8 cellular contexts compared by ENCODE assay signal in the genomic region with DNA sequence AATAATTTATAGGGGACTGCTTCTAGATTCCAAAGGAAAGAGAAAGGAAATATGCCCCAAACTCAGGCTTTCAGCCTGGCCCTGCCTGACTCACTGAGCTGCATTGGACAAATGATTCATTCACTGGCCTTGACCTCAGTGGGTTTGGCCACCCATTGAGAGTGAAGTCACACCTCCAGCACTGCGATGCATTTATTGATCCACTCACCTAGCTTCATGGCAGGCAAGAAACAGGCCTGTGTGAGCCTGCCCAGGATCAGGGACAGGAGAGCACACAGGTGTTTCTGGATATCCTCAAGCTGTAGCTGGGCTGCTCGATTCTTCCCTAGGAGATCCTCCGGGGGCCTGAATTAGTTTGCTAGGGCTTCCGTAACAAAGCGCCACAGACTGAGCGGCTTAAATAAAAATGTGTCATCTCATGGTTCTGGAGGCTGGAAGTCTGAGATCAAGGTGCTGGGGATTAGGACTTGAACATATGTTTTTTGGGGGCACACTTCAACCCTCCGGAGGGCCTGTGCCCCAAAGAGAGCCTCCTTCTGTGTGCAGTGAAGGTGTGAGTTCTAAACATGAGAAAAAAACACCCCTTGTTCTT. TPM values are rescaled to one million over a fixed set of nuclear protein-coding genes. Genes with fewer than 3 reads are reported as not detected.
A peak's percentile ranks its signal among the peaks of the same experiment; 100 is the strongest.
DNase-seq lines count a peak whose midpoint lies in the region; ATAC-seq and TF ChIP-seq lines count a peak whose summit lies in the region.
"Had no signal": no experiment of that assay in that cellular context is flagged by ENCODE, and none has a peak within 500 bp of the region (broad histone marks: within the 10 kb centered on the region; RNA-seq: fewer than 3 reads in every experiment).

No MANE protein-coding gene starts in this region.

- no peak overlapping the region for H3K4me3 ChIP-seq in fibroblast of villous mesenchyme (ENCODE audit: low read depth, low read length)
- H3K4me3 ChIP-seq: SK-N-MC had no signal

- peaks cover 72% of the 10 kb centered on the region for H3K4me1 Mint-ChIP-seq in HFFc6 (ENCODE audit: low read depth)
- H3K4me1 Mint-ChIP-seq in stimulated activated effector memory CD8-positive, alpha-beta T cell treated with anti-CD3 and anti-CD28 coated beads, Interleukin-12 subunit alpha, Interleukin-12 subunit beta, amount 100 ng/mL, for 72 hours = peaks cover 43% of the 10 kb centered on the region

- H3K9me3 Mint-ChIP-seq in HFFc6 = no peaks in the 10 kb centered on the region
- H3K9me3 Mint-ChIP-seq in stimulated activated effector memory CD8-positive, alpha-beta T cell treated with anti-CD3 and anti-CD28 coated beads, Interleukin-12 subunit alpha, Interleukin-12 subunit beta, amount 100 ng/mL, for 72 hours = no peaks in the 10 kb centered on the region

- H3K4me3 Mint-ChIP-seq in HFFc6 = peak overlapping the region; percentile 82
- H3K4me3 Mint-ChIP-seq in stimulated activated effector memory CD8-positive, alpha-beta T cell treated with anti-CD3 and anti-CD28 coated beads, Interleukin-12 subunit alpha, Interleukin-12 subunit beta, amount 100 ng/mL, for 72 hours = peak overlapping the region; percentile 59

- peak; percentile 59 for ATAC-seq in stimulated activated effector memory CD8-positive, alpha-beta T cell treated with anti-CD3 and anti-CD28 coated beads, Interleukin-12 subunit alpha, Interleukin-12 subunit beta, amount 100 ng/mL, for 72 hours
- no peak for ATAC-seq in HG02938 (IDR thresholded peaks at IDR 0.05; ENCODE audit: unreplicated experiment)

- no peaks in the 10 kb centered on the region; the same call in 1 of the 2 replicates for H3K27me3 Mint-ChIP-seq in HFFc6 (ENCODE audit: insufficient read depth)

- no peak for TF ChIP-seq CTCF in HFFc6 (IDR thresholded peaks at IDR 0.05)
- no peak for TF ChIP-seq CTCF in fibroblast of villous mesenchyme (IDR thresholded peaks at IDR 0.05; ENCODE audit: insufficient read depth, low read depth, low read length)

- DNase-seq in HFFc6 = peak; percentile 86
- DNase-seq in SW480 (ENCODE audit: low spot score) = peak; percentile 58
- peak; percentile 80 for DNase-seq in fibroblast of villous mesenchyme (ENCODE audit: low read depth)
- no peak for DNase-seq in stimulated activated effector memory CD8-positive, alpha-beta T cell treated with anti-CD3 and anti-CD28 coated beads, Interleukin-12 subunit alpha, Interleukin-12 subunit beta, amount 100 ng/mL, for 72 hours (ENCODE audit: low spot score in 2 of 2)
- DNase-seq in UCSD-AML1 (lab: John Stamatoyannopoulos, UW; ENCODE audit: unreplicated experiment) = no peak
- DNase-seq in retina = no peak

- H3K27ac Mint-ChIP-seq in HFFc6 = peak overlapping the region; percentile 93
- peak overlapping the region; percentile 88 for H3K27ac Mint-ChIP-seq in stimulated activated effector memory CD8-positive, alpha-beta T cell treated with anti-CD3 and anti-CD28 coated beads, Interleukin-12 subunit alpha, Interleukin-12 subunit beta, amount 100 ng/mL, for 72 hours

- no peaks in the 10 kb centered on the region for H3K36me3 Mint-ChIP-seq in HFFc6 (ENCODE audit: low read depth)
- H3K36me3 Mint-ChIP-seq in stimulated activated effector memory CD8-positive, alpha-beta T cell treated with anti-CD3 and anti-CD28 coated beads, Interleukin-12 subunit alpha, Interleukin-12 subunit beta, amount 100 ng/mL, for 72 hours = peaks cover 9% of the 10 kb centered on the region

RNA-seq across cellular contexts. Expression of gene DUSP1, which starts 7.3 kb away (rescaled TPM):
- 100 to 1,000 TPM; 213 to 319 (median 307) TPM for total RNA-seq in HFFc6 (2021; fragmentation: NEBNext Ultra II Directional; extraction: Animal tissue kit (Norgen Biotek cat#: 25700))
- total RNA-seq in fibroblast of villous mesenchyme = 98.2 and 246 TPM in 2 replicates

RNA-seq across cellular contexts. Expression of gene ERGIC1, which starts 55.7 kb away (rescaled TPM):
- total RNA-seq in HFFc6 (2021; fragmentation: NEBNext Ultra II Directional; extraction: Animal tissue kit (Norgen Biotek cat#: 25700)) = 100 to 1,000 TPM; 240 to 276 (median 258) TPM
- 89.5 and 139 TPM in 2 replicates for total RNA-seq in fibroblast of villous mesenchyme

Comparison
In these comparisons a context has a peak if more than half of its experiments do, and no peak if none do; other contexts are left out.
1. DNase-seq: peak in HFFc6 (single experiment), SW480 (single experiment) and fibroblast of villous mesenchyme (single experiment); none in stimulated activated effector memory CD8-positive, alpha-beta T cell treated with anti-CD3 and anti-CD28 coated beads, Interleukin-12 subunit alpha, Interleukin-12 subunit beta, amount 100 ng/mL, for 72 hours (0 of 2), UCSD-AML1 (single experiment) and retina (single experiment).